Comparison of ENCODE assay signal across 11 cellular contexts in the genomic region with DNA sequence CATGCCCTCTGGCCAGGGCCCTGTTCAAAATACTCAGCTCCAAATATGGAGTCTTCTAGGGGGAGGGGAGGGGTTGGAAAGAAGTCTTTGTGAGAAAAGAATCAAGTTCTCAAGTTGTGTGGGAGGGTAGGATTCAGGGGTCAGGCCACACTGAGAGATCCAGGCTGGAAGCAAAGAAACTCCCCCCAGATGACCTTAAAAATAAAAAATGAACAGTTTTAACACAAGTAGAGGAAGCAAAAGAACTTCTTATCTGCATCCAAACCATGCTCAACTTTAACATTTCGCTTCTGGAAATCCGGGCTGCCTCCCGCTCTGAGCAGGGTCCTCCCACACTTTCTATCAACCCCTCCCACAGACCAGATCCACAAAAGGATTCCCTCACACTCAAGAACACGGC. TPM values are rescaled to one million over a fixed set of nuclear protein-coding genes. Genes with fewer than 3 reads are reported as not detected.
A peak's percentile ranks its signal among the peaks of the same experiment; 100 is the strongest.
DNase-seq lines count a peak whose midpoint lies in the region; ATAC-seq and TF ChIP-seq lines count a peak whose summit lies in the region.
"Had no signal": no experiment of that assay in that cellular context is flagged by ENCODE, and none has a peak within 500 bp of the region (broad histone marks: within the 10 kb centered on the region; RNA-seq: fewer than 3 reads in every experiment).

No MANE protein-coding gene starts in this region.

- no peaks in the 10 kb centered on the region for H3K27me3 Mint-ChIP-seq in activated T-cell treated with anti-CD3 and anti-CD28 coated beads, Interleukin-2, amount 50 U/mL, for 4 hours (ENCODE audit: low read depth)

- no peak overlapping the region for H3K4me3 Mint-ChIP-seq in activated T-cell treated with anti-CD3 and anti-CD28 coated beads, Interleukin-2, amount 50 U/mL, for 4 hours

- H3K4me3 ChIP-seq in WI38 (ENCODE audit: low read depth, low read length) (peak overlapping the region; percentile 22), cardiac muscle cell (no peak overlapping the region)
- H3K4me3 ChIP-seq: mucosa of descending colon had no signal

- H3K9me3 ChIP-seq in cardiac muscle cell (ENCODE audit: low read depth) = no peaks in the 10 kb centered on the region
- H3K9me3 ChIP-seq: mucosa of descending colon had no signal

- ATAC-seq in activated T-cell treated with anti-CD3 and anti-CD28 coated beads, Interleukin-2, amount 50 U/mL, for 4 hours = no peak

- no peaks in the 10 kb centered on the region for H3K9me3 Mint-ChIP-seq in activated T-cell treated with anti-CD3 and anti-CD28 coated beads, Interleukin-2, amount 50 U/mL, for 4 hours

- DNase-seq in CMK (ENCODE audit: low read depth) (peak; percentile 15), cardiac muscle cell (ENCODE audit: low read depth in 1 of 2, low spot score in 1 of 2) (peak; percentile 58 to 77), putamen (ENCODE audit: low spot score) (peak; percentile 58), HuH-7 (ENCODE audit: low spot score) (no peak), LoVo (ENCODE audit: low spot score) (no peak), NCI-H1694 treated with DMSO at 0.1 percent for 48 hours (lab: John Stamatoyannopoulos, UW) (no peak)
- DNase-seq in activated T-cell treated with anti-CD3 and anti-CD28 coated beads, Interleukin-2, amount 50 U/mL, for 4 hours = no peak
- DNase-seq: effector CD8-positive, alpha-beta T cell; SHP77 treated with DMSO at 0.1 percent for 48 hours had no signal

- no peaks in the 10 kb centered on the region for H3K27me3 ChIP-seq in cardiac muscle cell

- H3K27ac ChIP-seq in cardiac muscle cell = peak overlapping the region; percentile 78

- peaks cover 24% of the 10 kb centered on the region for H3K4me1 ChIP-seq in cardiac muscle cell (ENCODE audit: low read depth)

- peaks cover 40% of the 10 kb centered on the region for H3K4me1 Mint-ChIP-seq in activated T-cell treated with anti-CD3 and anti-CD28 coated beads, Interleukin-2, amount 50 U/mL, for 4 hours (ENCODE audit: low read depth)

- H3K36me3 Mint-ChIP-seq in activated T-cell treated with anti-CD3 and anti-CD28 coated beads, Interleukin-2, amount 50 U/mL, for 4 hours (ENCODE audit: insufficient read depth) = no peaks in the 10 kb centered on the region

- H3K36me3 ChIP-seq in cardiac muscle cell = no peaks in the 10 kb centered on the region

- TF ChIP-seq CTCF in WI38 (IDR thresholded peaks at IDR 0.05; ENCODE audit: low read depth, low read length) (no peak), cardiac muscle cell (IDR thresholded peaks at IDR 0.05; ENCODE audit: low read depth, low read length) (no peak)

RNA-seq across cellular contexts. Expression of a gene that starts 44.1 kb away (rescaled TPM):
- total RNA-seq in cardiac muscle cell = 30.9 and 32.4 TPM in 2 replicates
- polyA plus RNA-seq in cardiac muscle cell = 20.2 and 25.2 TPM in 2 replicates
- total RNA-seq in activated T-cell treated with anti-CD3 and anti-CD28 coated beads, Interleukin-2, amount 50 U/mL, for 4 hours = 1 to 10 TPM; 3.6 to 9.9 (median 4.6) TPM

Comparison
In these comparisons a context has a peak if more than half of its experiments do, and no peak if none do; other contexts are left out.
1. DNase-seq: peak in CMK (single experiment), cardiac muscle cell (2 of 2) and putamen (single experiment); none in activated T-cell treated with anti-CD3 and anti-CD28 coated beads, Interleukin-2, amount 50 U/mL, for 4 hours (single experiment), HuH-7 (single experiment), LoVo (single experiment) and NCI-H1694 treated with DMSO at 0.1 percent for 48 hours (single experiment).